ENCODE assay signal across 11 cellular contexts in the genomic region with DNA sequence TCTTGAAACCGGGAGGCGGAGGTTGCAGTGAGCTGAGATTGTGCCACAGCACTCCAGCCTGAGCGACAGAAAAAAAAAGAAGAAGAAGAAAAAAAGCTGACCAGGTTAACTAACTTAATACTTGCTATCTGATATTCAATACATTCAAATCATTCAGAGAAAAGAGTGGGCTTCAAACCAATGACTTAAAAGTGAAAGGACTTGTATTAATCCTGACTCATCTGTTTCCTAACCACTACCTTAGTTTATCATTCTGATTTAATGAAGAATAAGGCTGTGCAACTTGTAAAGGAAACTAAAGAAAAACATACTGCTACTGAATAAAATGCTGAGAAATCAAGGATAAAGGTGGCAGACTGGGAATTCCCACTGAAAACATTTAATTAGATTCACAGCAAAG.
DNase-seq lines count a peak whose midpoint lies in the region; ATAC-seq and TF ChIP-seq lines count a peak whose summit lies in the region.
"Had no signal": no experiment of that assay in that cellular context is flagged by ENCODE, and none has a peak within 500 bp of the region (broad histone marks: within the 10 kb centered on the region; RNA-seq: fewer than 3 reads in every experiment).

No MANE protein-coding gene starts in this region.

- POLR2A ChIA-PET in activated CD4-positive, alpha-beta T cell treated with anti-CD3 and anti-CD28 coated beads, Interleukin-2, amount 10 ng/mL, durations not matched to agents 7 days and 5 days (lab: Charles Lee): no interaction called here

- intact Hi-C loops in ascending aorta (cut with DNase I): no loop called here

- CTCF ChIA-PET in activated CD4-positive, alpha-beta T cell treated with anti-CD3 and anti-CD28 coated beads, Interleukin-2, amount 10 ng/mL, durations not matched to agents 7 days and 5 days (lab: Charles Lee): no interaction called here

- no peaks in the 10 kb centered on the region for H3K9me3 Mint-ChIP-seq in activated CD4-positive, alpha-beta T cell treated with anti-CD3 and anti-CD28 coated beads, Interleukin-2, amount 10 ng/mL, durations not matched to agents 7 days and 5 days
- no peaks in the 10 kb centered on the region for H3K9me3 Mint-ChIP-seq in stimulated activated naive CD8-positive, alpha-beta T cell treated with anti-CD3 and anti-CD28 coated beads, Interleukin-15, Interleukin-2, amounts not matched to agents 100 ng/mL and 50 ng/mL, for 24 hours
- H3K9me3 Mint-ChIP-seq: type B pancreatic cell had no signal

- peaks cover 50% of the 10 kb centered on the region for H3K36me3 Mint-ChIP-seq in activated CD4-positive, alpha-beta T cell treated with anti-CD3 and anti-CD28 coated beads, Interleukin-2, amount 10 ng/mL, durations not matched to agents 7 days and 5 days (ENCODE audit: low read depth)
- peaks cover 25% of the 10 kb centered on the region for H3K36me3 Mint-ChIP-seq in stimulated activated naive CD8-positive, alpha-beta T cell treated with anti-CD3 and anti-CD28 coated beads, Interleukin-15, Interleukin-2, amounts not matched to agents 100 ng/mL and 50 ng/mL, for 24 hours (ENCODE audit: low read depth)

- no peaks in the 10 kb centered on the region for H3K9me3 ChIP-seq in ascending aorta

- H3K27ac ChIP-seq in ascending aorta: peak overlapping the region; percentile 43 to 49

- no peaks in the 10 kb centered on the region for H3K27me3 ChIP-seq in ascending aorta

- H3K4me3 Mint-ChIP-seq in activated CD4-positive, alpha-beta T cell treated with anti-CD3 and anti-CD28 coated beads, Interleukin-2, amount 10 ng/mL, durations not matched to agents 7 days and 5 days: no peak overlapping the region
- peak overlapping the region; percentile 63 for H3K4me3 Mint-ChIP-seq in stimulated activated naive CD8-positive, alpha-beta T cell treated with anti-CD3 and anti-CD28 coated beads, Interleukin-15, Interleukin-2, amounts not matched to agents 100 ng/mL and 50 ng/mL, for 24 hours

- H3K36me3 ChIP-seq in ascending aorta: no peaks in the 10 kb centered on the region

- no peak for TF ChIP-seq CTCF in ascending aorta (IDR thresholded peaks at IDR 0.05)

- ATAC-seq in HG03159 (IDR thresholded peaks at IDR 0.05; ENCODE audit: unreplicated experiment) (peak; percentile 36), GM19397 (IDR thresholded peaks at IDR 0.05; ENCODE audit: unreplicated experiment) (no peak)

- peaks cover 16 to 37% of the 10 kb centered on the region in 2 donors for H3K4me1 ChIP-seq in ascending aorta

- H3K27ac Mint-ChIP-seq in activated CD4-positive, alpha-beta T cell treated with anti-CD3 and anti-CD28 coated beads, Interleukin-2, amount 10 ng/mL, durations not matched to agents 7 days and 5 days: peak overlapping the region; percentile 31
- H3K27ac Mint-ChIP-seq in stimulated activated naive CD8-positive, alpha-beta T cell treated with anti-CD3 and anti-CD28 coated beads, Interleukin-15, Interleukin-2, amounts not matched to agents 100 ng/mL and 50 ng/mL, for 24 hours: peak overlapping the region; percentile 79

- no peaks in the 10 kb centered on the region for H3K27me3 Mint-ChIP-seq in activated CD4-positive, alpha-beta T cell treated with anti-CD3 and anti-CD28 coated beads, Interleukin-2, amount 10 ng/mL, durations not matched to agents 7 days and 5 days
- no peaks in the 10 kb centered on the region for H3K27me3 Mint-ChIP-seq in stimulated activated naive CD8-positive, alpha-beta T cell treated with anti-CD3 and anti-CD28 coated beads, Interleukin-15, Interleukin-2, amounts not matched to agents 100 ng/mL and 50 ng/mL, for 24 hours
- H3K27me3 Mint-ChIP-seq: type B pancreatic cell had no signal

- DNase-seq in activated CD4-positive, alpha-beta T cell treated with anti-CD3 and anti-CD28 coated beads, Interleukin-2, amount 10 ng/mL, durations not matched to agents 7 days and 5 days: no peak
- no peak for DNase-seq in activated CD4-positive, alpha-beta T cell treated with anti-CD3 and anti-CD28 coated beads for 48 hours
- no peak for DNase-seq in ascending aorta (ENCODE audit: low spot score in 2 of 2)
- no peak for DNase-seq in NCI-H748 (lab: John Stamatoyannopoulos, UW; ENCODE audit: unreplicated experiment)
- no peak for DNase-seq in stimulated activated CD4-positive, alpha-beta T cell treated with anti-CD3 and anti-CD28 coated beads, Interleukin-1b, Interleukin-23, amount 100 ng/mL, for 48 hours
- DNase-seq: ACHN, NCI-H226 had no signal

- H3K4me3 ChIP-seq in ascending aorta: no peak overlapping the region

- peaks cover 60% of the 10 kb centered on the region for H3K4me1 Mint-ChIP-seq in activated CD4-positive, alpha-beta T cell treated with anti-CD3 and anti-CD28 coated beads, Interleukin-2, amount 10 ng/mL, durations not matched to agents 7 days and 5 days
- H3K4me1 Mint-ChIP-seq in stimulated activated naive CD8-positive, alpha-beta T cell treated with anti-CD3 and anti-CD28 coated beads, Interleukin-15, Interleukin-2, amounts not matched to agents 100 ng/mL and 50 ng/mL, for 24 hours (ENCODE audit: low read depth): peaks cover 76% of the 10 kb centered on the region
